Comparison of ENCODE assay signal across 12 cellular contexts in the genomic region with DNA sequence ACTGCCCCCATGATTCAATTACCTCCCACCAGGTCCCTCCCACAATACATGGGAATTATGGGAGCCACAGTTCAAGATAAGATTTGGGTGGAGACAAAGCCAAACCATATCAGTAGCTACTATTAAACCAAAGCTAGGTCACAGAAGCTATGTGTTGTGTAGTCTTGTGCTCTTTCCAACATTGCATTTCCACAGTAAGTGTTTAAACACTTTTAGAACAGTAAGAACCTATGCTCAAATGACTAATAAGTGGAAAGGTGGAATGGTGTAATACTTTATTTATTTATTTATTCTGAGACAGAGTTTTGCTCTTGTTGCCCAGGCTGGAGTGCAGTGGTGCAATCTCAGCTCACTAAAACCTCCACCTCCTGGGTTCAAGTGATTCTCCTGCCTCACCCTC. TPM values are rescaled to one million over a fixed set of nuclear protein-coding genes. Genes with fewer than 3 reads are reported as not detected.
"Had no signal": no experiment of that assay in that cellular context is flagged by ENCODE, and none has a peak within 500 bp of the region (broad histone marks: within the 10 kb centered on the region; RNA-seq: fewer than 3 reads in every experiment).

No MANE protein-coding gene starts in this region.

RNA-seq across cellular contexts. Expression of a gene that starts 22.6 kb away (rescaled TPM):
- total RNA-seq: activated T-cell treated with anti-CD3 and anti-CD28 coated beads, Interleukin-2, amount 50 U/mL, for 72 hours had no signal

RNA-seq across cellular contexts. Expression of a gene that starts 37.8 kb away (rescaled TPM):
- total RNA-seq: activated naive CD4-positive, alpha-beta T cell treated with anti-CD3 and anti-CD28 coated beads, Interleukin-2, amount 50 U/mL, for 72 hours; activated T-cell treated with anti-CD3 and anti-CD28 coated beads, Interleukin-2, amount 50 U/mL, for 72 hours; cardiac septum; cerebellum; kidney epithelial cell; mesenteric fat pad; myocyte; prostate gland; temporal lobe had no signal
- polyA plus RNA-seq: esophagus, pancreas, SK-N-SH had no signal
